Comparison of ENCODE assay signal across 9 cellular contexts in genomic region chr2:85318222-85319182, GRCh38. TPM values are rescaled to one million over a fixed set of nuclear protein-coding genes. Genes with fewer than 3 reads are reported as not detected.
A peak's percentile ranks its signal among the peaks of the same experiment; 100 is the strongest.
DNase-seq lines count a peak whose midpoint lies in the region; ATAC-seq and TF ChIP-seq lines count a peak whose summit lies in the region.
"Had no signal": no experiment of that assay in that cellular context is flagged by ENCODE, and none has a peak within 500 bp of the region (broad histone marks: within the 10 kb centered on the region; RNA-seq: fewer than 3 reads in every experiment).

No MANE protein-coding gene starts in this region.

- peaks cover 7 to 90% (median 20%) of the 10 kb centered on the region in 3 donors for H3K36me3 ChIP-seq in tibial nerve

- no peaks in the 10 kb centered on the region for H3K9me3 Mint-ChIP-seq in activated T-cell treated with anti-CD3 and anti-CD28 coated beads, Interleukin-2, amount 50 U/mL, for 72 hours
- no peaks in the 10 kb centered on the region for H3K9me3 Mint-ChIP-seq in memory B cell

- no peak overlapping the region for H3K4me3 ChIP-seq in tibial nerve
- H3K4me3 ChIP-seq in dorsolateral prefrontal cortex, result no peak overlapping the region

- H3K27ac ChIP-seq in tibial nerve (no peak overlapping the region), dorsolateral prefrontal cortex (no peak overlapping the region)

- DNase-seq in AG20443 (ENCODE audit: low spot score), result peak; percentile 70
- DNase-seq in activated T-cell treated with anti-CD3 and anti-CD28 coated beads, Interleukin-2, amount 50 U/mL, for 72 hours, result peak; percentile 54 to 56
- DNase-seq in memory B cell (ENCODE audit: low spot score in 2 of 2), result no peak
- no peak for DNase-seq in tibial nerve (ENCODE audit: low spot score in 2 of 2)
- DNase-seq in RPMI8226, result no peak
- no peak for DNase-seq in dorsolateral prefrontal cortex
- DNase-seq: NCI-H510A had no signal

- intact Hi-C loops in dorsolateral prefrontal cortex (cut with DNase I), result no loop called here

- 73 to 76% methylated on average over 13 of the region's 13 CpGs for WGBS in tibial nerve, 2 donors

- H3K36me3 Mint-ChIP-seq in activated T-cell treated with anti-CD3 and anti-CD28 coated beads, Interleukin-2, amount 50 U/mL, for 72 hours (ENCODE audit: insufficient read depth in 2 of 2), result peaks cover 20 to 56% of the 10 kb centered on the region in 2 donors
- peaks cover 46% of the 10 kb centered on the region for H3K36me3 Mint-ChIP-seq in memory B cell

- ATAC-seq in HG02571 (IDR thresholded peaks at IDR 0.05; ENCODE audit: unreplicated experiment) (peak; percentile 61), memory B cell (ENCODE audit: low read depth) (peak; percentile 29), GM21528 (IDR thresholded peaks at IDR 0.05; ENCODE audit: low FRiP score, unreplicated experiment) (no peak)
- peak; percentile 90 to 94 for ATAC-seq in activated T-cell treated with anti-CD3 and anti-CD28 coated beads, Interleukin-2, amount 50 U/mL, for 72 hours (replicated peaks in 1 of 2)

- peak overlapping the region; percentile 15 to 98 for H3K4me3 Mint-ChIP-seq in activated T-cell treated with anti-CD3 and anti-CD28 coated beads, Interleukin-2, amount 50 U/mL, for 72 hours
- no peak overlapping the region for H3K4me3 Mint-ChIP-seq in memory B cell

- no peak for TF ChIP-seq POLR2A in tibial nerve (IDR thresholded peaks at IDR 0.05)

- peaks cover 65% of the 10 kb centered on the region for H3K4me1 Mint-ChIP-seq in activated T-cell treated with anti-CD3 and anti-CD28 coated beads, Interleukin-2, amount 50 U/mL, for 72 hours (ENCODE audit: low read depth)
- H3K4me1 Mint-ChIP-seq in memory B cell, result peaks cover 47% of the 10 kb centered on the region

- H3K27me3 Mint-ChIP-seq in activated T-cell treated with anti-CD3 and anti-CD28 coated beads, Interleukin-2, amount 50 U/mL, for 72 hours (ENCODE audit: low read depth), result no peaks in the 10 kb centered on the region
- H3K27me3 Mint-ChIP-seq in memory B cell, result no peaks in the 10 kb centered on the region

- H3K27me3 ChIP-seq in tibial nerve (no peaks in the 10 kb centered on the region), dorsolateral prefrontal cortex (no peaks in the 10 kb centered on the region)

- no peaks in the 10 kb centered on the region for H3K9me3 ChIP-seq in tibial nerve

- peaks cover 0 to 42% (median 4%) of the 10 kb centered on the region in 4 donors for H3K4me1 ChIP-seq in tibial nerve

- peak overlapping the region; percentile 44 for H3K27ac Mint-ChIP-seq in activated T-cell treated with anti-CD3 and anti-CD28 coated beads, Interleukin-2, amount 50 U/mL, for 72 hours
- H3K27ac Mint-ChIP-seq in memory B cell, result peak overlapping the region; percentile 68

- TF ChIP-seq CTCF in tibial nerve (IDR thresholded peaks at IDR 0.05) (no peak), dorsolateral prefrontal cortex (IDR thresholded peaks at IDR 0.05 in 54 of 56, conservative IDR thresholded peaks at IDR 0.05 in 2 of 56; ENCODE audit: low read depth in 1 of 56, partially characterized antibody in 56 of 56) (no peak)

- no peak for TF ChIP-seq EP300 in tibial nerve (IDR thresholded peaks at IDR 0.05)

RNA-seq across cellular contexts. Expression of gene TGOLN2, which starts 9.3 kb away (rescaled TPM):
- total RNA-seq in activated T-cell treated with anti-CD3 and anti-CD28 coated beads, Interleukin-2, amount 50 U/mL, for 72 hours, result 100 to 1,000 TPM; 102 to 106 TPM
- total RNA-seq in tibial nerve (100 to 1,000 TPM in 3 of 4 donors, 10 to 100 TPM in 1; 96.9 to 128 (median 109) TPM), dorsolateral prefrontal cortex (100 to 1,000 TPM in 112 of 120 experiments, 10 to 100 TPM in 8; 90.8 to 148 (median 114) TPM)

RNA-seq across cellular contexts. Expression of gene RETSAT, which starts 35.8 kb away (rescaled TPM):
- total RNA-seq in activated T-cell treated with anti-CD3 and anti-CD28 coated beads, Interleukin-2, amount 50 U/mL, for 72 hours, result 10 to 100 TPM; 26.8 to 31.8 TPM
- total RNA-seq in tibial nerve, result 100 to 1,000 TPM in 2 of 4 donors, 10 to 100 TPM in 2; 74.7 to 113 (median 97.5) TPM
- 10 to 100 TPM; 19.8 to 54.2 (median 39.0) TPM for total RNA-seq in dorsolateral prefrontal cortex

RNA-seq across cellular contexts. Expression of gene ELMOD3, which starts 36.1 kb away (rescaled TPM):
- total RNA-seq in activated T-cell treated with anti-CD3 and anti-CD28 coated beads, Interleukin-2, amount 50 U/mL, for 72 hours, result 10 to 100 TPM; 19.3 to 23.7 TPM
- 10 to 100 TPM; 21.2 to 39.0 (median 35.4) TPM for total RNA-seq in tibial nerve
- total RNA-seq in dorsolateral prefrontal cortex, result 10 to 100 TPM; 17.1 to 43.7 (median 29.2) TPM

Comparison
In these comparisons a context has a peak if more than half of its experiments do, and no peak if none do; other contexts are left out.
1. DNase-seq: peak in AG20443 (single experiment) and activated T-cell treated with anti-CD3 and anti-CD28 coated beads, Interleukin-2, amount 50 U/mL, for 72 hours (2 of 2); none in memory B cell (0 of 2), tibial nerve (0 of 2), RPMI8226 (single experiment) and dorsolateral prefrontal cortex (0 of 10).